ENCODE assay signal across 2 cellular contexts in the genomic region with DNA sequence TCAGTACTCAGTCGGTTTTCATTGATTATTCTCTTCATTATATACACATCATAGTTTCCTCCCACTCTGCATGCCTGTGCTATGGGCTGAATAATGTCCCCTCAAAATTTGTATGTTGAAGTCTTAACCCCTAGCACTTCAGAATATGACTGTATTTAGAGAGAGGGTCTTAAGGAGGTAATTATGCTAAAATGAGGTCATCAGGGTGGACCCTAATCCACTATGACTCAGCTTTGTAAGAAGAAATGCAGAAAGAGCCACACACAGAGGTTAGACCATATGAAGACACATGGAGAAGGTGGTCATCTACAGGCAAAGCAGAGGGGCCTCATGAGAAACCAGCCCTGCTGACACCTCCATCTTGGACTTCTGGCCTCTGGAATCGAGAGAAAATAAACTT.
TF ChIP-seq lines count a peak whose summit lies in the region.

No MANE protein-coding gene starts in this region.

TF ChIP-seq in A549, 52 proteins besides CTCF, POLR2A, EP300 and RAD21:
- TF ChIP-seq FOSL2 (IDR thresholded peaks at IDR 0.05) (no peak), FOSL2 (CRISPR knock-in tag; IDR thresholded peaks at IDR 0.05) (peak; percentile 11; the same call in 1 of the 2 replicates)
- TF ChIP-seq, protein P1, sequence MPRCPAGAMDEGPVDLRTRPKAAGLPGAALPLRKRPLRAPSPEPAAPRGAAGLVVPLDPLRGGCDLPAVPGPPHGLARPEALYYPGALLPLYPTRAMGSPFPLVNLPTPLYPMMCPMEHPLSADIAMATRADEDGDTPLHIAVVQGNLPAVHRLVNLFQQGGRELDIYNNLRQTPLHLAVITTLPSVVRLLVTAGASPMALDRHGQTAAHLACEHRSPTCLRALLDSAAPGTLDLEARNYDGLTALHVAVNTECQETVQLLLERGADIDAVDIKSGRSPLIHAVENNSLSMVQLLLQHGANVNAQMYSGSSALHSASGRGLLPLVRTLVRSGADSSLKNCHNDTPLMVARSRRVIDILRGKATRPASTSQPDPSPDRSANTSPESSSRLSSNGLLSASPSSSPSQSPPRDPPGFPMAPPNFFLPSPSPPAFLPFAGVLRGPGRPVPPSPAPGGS (IDR thresholded peaks at IDR 0.05): no peak

TF ChIP-seq in IMR-90, 13 proteins besides CTCF, POLR2A, EP300 and RAD21:
- TF ChIP-seq, protein P2, sequence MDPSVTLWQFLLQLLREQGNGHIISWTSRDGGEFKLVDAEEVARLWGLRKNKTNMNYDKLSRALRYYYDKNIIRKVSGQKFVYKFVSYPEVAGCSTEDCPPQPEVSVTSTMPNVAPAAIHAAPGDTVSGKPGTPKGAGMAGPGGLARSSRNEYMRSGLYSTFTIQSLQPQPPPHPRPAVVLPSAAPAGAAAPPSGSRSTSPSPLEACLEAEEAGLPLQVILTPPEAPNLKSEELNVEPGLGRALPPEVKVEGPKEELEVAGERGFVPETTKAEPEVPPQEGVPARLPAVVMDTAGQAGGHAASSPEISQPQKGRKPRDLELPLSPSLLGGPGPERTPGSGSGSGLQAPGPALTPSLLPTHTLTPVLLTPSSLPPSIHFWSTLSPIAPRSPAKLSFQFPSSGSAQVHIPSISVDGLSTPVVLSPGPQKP (IDR thresholded peaks at IDR 0.05; ENCODE audit: borderline replicate concordance, low read depth, low read length): no peak
- TF ChIP-seq CHD1 (IDR thresholded peaks at IDR 0.05; ENCODE audit: low read depth, low read length) (no peak), FOS (IDR thresholded peaks at IDR 0.05; ENCODE audit: low read depth, low read length) (no peak), MAZ (IDR thresholded peaks at IDR 0.05; ENCODE audit: borderline replicate concordance, low read depth, low read length) (no peak), RCOR1 (IDR thresholded peaks at IDR 0.05; ENCODE audit: insufficient replicate concordance, low read length) (no peak), MAFK (IDR thresholded peaks at IDR 0.05; ENCODE audit: low read depth, low read length) (no peak), RFX5 (IDR thresholded peaks at IDR 0.05; ENCODE audit: low read depth, low read length) (no peak), NFE2L2 (IDR thresholded peaks at IDR 0.05; ENCODE audit: low read depth, low read length) (no peak), SMC3 (IDR thresholded peaks at IDR 0.05; ENCODE audit: low read depth, low read length) (no peak), BHLHE40 (IDR thresholded peaks at IDR 0.05; ENCODE audit: low read depth, low read length) (no peak)
- TF ChIP-seq, protein P3, sequence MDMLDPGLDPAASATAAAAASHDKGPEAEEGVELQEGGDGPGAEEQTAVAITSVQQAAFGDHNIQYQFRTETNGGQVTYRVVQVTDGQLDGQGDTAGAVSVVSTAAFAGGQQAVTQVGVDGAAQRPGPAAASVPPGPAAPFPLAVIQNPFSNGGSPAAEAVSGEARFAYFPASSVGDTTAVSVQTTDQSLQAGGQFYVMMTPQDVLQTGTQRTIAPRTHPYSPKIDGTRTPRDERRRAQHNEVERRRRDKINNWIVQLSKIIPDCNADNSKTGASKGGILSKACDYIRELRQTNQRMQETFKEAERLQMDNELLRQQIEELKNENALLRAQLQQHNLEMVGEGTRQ (IDR thresholded peaks at IDR 0.05; ENCODE audit: low read depth, low read length): no peak
